ENCODE assay signal across 2 cellular contexts in genomic region chr17:1809815-1810214, GRCh38. TPM values are rescaled to one million over a fixed set of nuclear protein-coding genes. Genes with fewer than 3 reads are reported as not detected.
"Had no signal": no experiment of that assay in that cellular context is flagged by ENCODE, and none has a peak within 500 bp of the region (broad histone marks: within the 10 kb centered on the region; RNA-seq: fewer than 3 reads in every experiment).

No MANE protein-coding gene starts in this region.

RNA-seq across cellular contexts. Expression of gene SERPINF1, which starts 48.0 kb away (rescaled TPM):
- total RNA-seq: dermis blood vessel endothelial cell, endothelial cell of umbilical vein had no signal
- polyA plus RNA-seq: endothelial cell of umbilical vein had no signal
